Comparison of ENCODE assay signal across 8 cellular contexts in genomic region chr13:51452391-51453307, GRCh38. TPM values are rescaled to one million over a fixed set of nuclear protein-coding genes. Genes with fewer than 3 reads are reported as not detected.
A peak's percentile ranks its signal among the peaks of the same experiment; 100 is the strongest.
DNase-seq lines count a peak whose midpoint lies in the region; ATAC-seq, FAIRE-seq and TF ChIP-seq lines count a peak whose summit lies in the region.

TSS of gene INTS6 (minus strand) at chr13:51453036. CDS start at chr13:51452525, 511 bp downstream.

- H3K36me3 ChIP-seq in right atrium auricular region (peaks cover 22% of the 10 kb centered on the region), psoas muscle (ENCODE audit: insufficient read depth in 1 of 2, low read depth in 1 of 2) (peaks cover 11 to 47% of the 10 kb centered on the region in 2 donors)

- DNase-seq in NCI-H187 treated with DMSO at 0.1 percent for 48 hours (lab: John Stamatoyannopoulos, UW): peak; percentile 96
- DNase-seq in anterior cingulate cortex (lab: John Stamatoyannopoulos, UW): peak; percentile 92 to 100 (median 100)
- DNase-seq in right atrium auricular region (ENCODE audit: low spot score): peak; percentile 100
- DNase-seq in psoas muscle: peak; percentile 99
- peak; percentile 94 for DNase-seq in urothelium cell line (ENCODE audit: low spot score)

- TF ChIP-seq CTCF in right atrium auricular region (IDR thresholded peaks at IDR 0.05): no peak
- TF ChIP-seq CTCF in psoas muscle (IDR thresholded peaks at IDR 0.05): no peak

- no peak for FAIRE-seq in urothelium cell line (lab: Jason Lieb, UNC)

- H3K27me3 ChIP-seq in right atrium auricular region: no peaks in the 10 kb centered on the region
- H3K27me3 ChIP-seq in psoas muscle (ENCODE audit: insufficient read depth in 3 of 3, low read length in 2 of 3): no peaks in the 10 kb centered on the region

- H3K4me1 ChIP-seq in right atrium auricular region (peaks cover 0 to 30% of the 10 kb centered on the region in 2 donors), psoas muscle (peaks cover 29% of the 10 kb centered on the region)

- peak; percentile 62 for ATAC-seq in GM18499 (IDR thresholded peaks at IDR 0.05; ENCODE audit: insufficient read depth, unreplicated experiment)
- peak; percentile 57 for ATAC-seq in HG02943 (IDR thresholded peaks at IDR 0.05; ENCODE audit: low read depth, unreplicated experiment)
- ATAC-seq in psoas muscle: peak; percentile 90 to 92 (median 92)

- 0% methylated on average over 46 to 79 of the region's 79 CpGs for WGBS in psoas muscle, 3 donors

- peak within 1 kb of the TSS; percentile 100 for H3K27ac ChIP-seq in right atrium auricular region
- peak within 1 kb of the TSS; percentile 98 for H3K27ac ChIP-seq in psoas muscle

- intact Hi-C loops in T-helper 2 cell treated with Interferon-gamma antibody and Interleukin-4, amounts not matched to agents 100 ng/mL and 5 ng/mL, for 36 hours (cut with micrococcal nuclease): loop anchor here (1.0 to 5.0 kb wide), 11 partner anchors 70 to 1660 kb away; partner anchors contain the start of genes CKAP2, KPNA3, NEK5 and SUGT1
- intact Hi-C loops in psoas muscle (cut with DNase I): loop anchor here (5.0 to 10.0 kb wide), 4 partner anchors 55 to 352 kb away; partner anchors contain the start of gene DHRS12 (in 2 of the 2)

- H3K4me3 ChIP-seq in right atrium auricular region (peak within 1 kb of the TSS; percentile 79 to 97), psoas muscle (peak within 1 kb of the TSS; percentile 94)

- H3K9me3 ChIP-seq in right atrium auricular region: peaks cover 0 to 6% of the 10 kb centered on the region in 2 donors
- H3K9me3 ChIP-seq in psoas muscle: no peaks in the 10 kb centered on the region

RNA-seq across cellular contexts. Expression of gene INTS6, which starts in this region (rescaled TPM):
- total RNA-seq in T-helper 2 cell treated with Interferon-gamma antibody and Interleukin-4, amounts not matched to agents 100 ng/mL and 5 ng/mL, for 36 hours: 55.8 and 58.4 TPM in 2 replicates
- total RNA-seq in right atrium auricular region (10 to 100 TPM; 18.7 to 27.6 TPM), psoas muscle (10 to 100 TPM; 14.4 to 19.2 (median 17.6) TPM)
- polyA plus RNA-seq in psoas muscle: 10 to 100 TPM in 1 of 3 donors, 1 to 10 TPM in 2; 6.4 to 11.2 (median 8.8) TPM

Comparison
In these comparisons a context has a peak if more than half of its experiments do, and no peak if none do; other contexts are left out.
1. Peak in every context shown above with its lines: DNase-seq, ATAC-seq, H3K4me3 ChIP-seq and H3K27ac ChIP-seq.